14 cellular contexts compared by ENCODE assay signal in the genomic region with DNA sequence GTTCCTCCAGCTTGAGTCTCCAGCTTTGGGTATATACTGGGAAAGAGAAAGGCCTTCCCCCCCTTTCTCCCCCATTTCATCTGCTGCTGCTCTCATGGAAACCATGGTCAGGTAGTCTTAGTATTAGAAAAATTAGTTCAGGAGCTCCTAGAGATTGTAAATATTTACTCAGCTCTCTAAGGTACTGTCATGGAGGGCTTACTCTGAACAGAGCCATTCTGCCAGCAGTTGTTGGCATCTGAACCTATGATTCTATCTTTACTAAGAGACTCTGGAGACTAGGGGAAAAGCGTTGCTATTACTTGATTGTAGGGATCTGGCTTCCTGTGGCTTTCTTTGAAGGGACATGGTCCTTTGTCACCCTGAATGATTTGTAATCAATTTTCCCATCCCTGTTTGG.
DNase-seq lines count a peak whose midpoint lies in the region; ATAC-seq and FAIRE-seq lines count a peak whose summit lies in the region.
"Had no signal": no experiment of that assay in that cellular context is flagged by ENCODE, and none has a peak within 500 bp of the region (broad histone marks: within the 10 kb centered on the region; RNA-seq: fewer than 3 reads in every experiment).

No MANE protein-coding gene starts in this region.

- H3K36me3 ChIP-seq in stomach smooth muscle (ENCODE audit: control insufficient read depth in 2 of 2, insufficient read depth in 2 of 2, low read length in 2 of 2), result peaks cover 3 to 6% of the 10 kb centered on the region in 2 donors

- ATAC-seq in HG02852 (IDR thresholded peaks at IDR 0.05; ENCODE audit: unreplicated experiment), result no peak

- FAIRE-seq in islet of Langerhans (lab: Jason Lieb, UNC), result peak; percentile 21
- FAIRE-seq: D721Med, keratinocyte, TTC549 had no signal

- H3K4me1 ChIP-seq in stomach smooth muscle (ENCODE audit: control insufficient read depth, insufficient read depth, low read length), result peaks cover 19% of the 10 kb centered on the region

- no peaks in the 10 kb centered on the region for H3K9me3 ChIP-seq in stomach smooth muscle (ENCODE audit: control insufficient read depth in 2 of 2, low read length in 2 of 2)
- H3K9me3 ChIP-seq: vagina had no signal

- no peaks in the 10 kb centered on the region for H3K27me3 ChIP-seq in stomach smooth muscle (ENCODE audit: control insufficient read depth in 1 of 2, insufficient read depth in 2 of 2, low read length in 2 of 2)
- H3K27me3 ChIP-seq: vagina had no signal

- DNase-seq in NCI-H748 (lab: John Stamatoyannopoulos, UW; ENCODE audit: unreplicated experiment) (peak; percentile 26), NCI-H748 treated with DMSO at 0.1 percent for 48 hours (lab: John Stamatoyannopoulos, UW) (no peak), NCI-H510A treated with DMSO at 0.1 percent for 48 hours (lab: John Stamatoyannopoulos, UW) (peak; percentile 73)
- no peak for DNase-seq in activated CD4-positive, alpha-beta T cell treated with anti-CD3 and anti-CD28 coated beads for 4 hours
- no peak for DNase-seq in activated CD4-positive, CD25-positive, alpha-beta regulatory T cell (lab: John Stamatoyannopoulos, UW)
- DNase-seq: activated T-cell treated with anti-CD3 and anti-CD28 coated beads, Interleukin-2, amount 50 U/mL, for 24 hours; naive thymus-derived CD4-positive, alpha-beta T cell had no signal

- H3K4me3 ChIP-seq in stomach smooth muscle (ENCODE audit: low read length in 2 of 2), result no peak overlapping the region
- H3K4me3 ChIP-seq: vagina had no signal

- peak overlapping the region; percentile 68 for H3K27ac ChIP-seq in stomach smooth muscle (ENCODE audit: low read length)
- H3K27ac ChIP-seq: vagina had no signal

- H3K9ac ChIP-seq in stomach smooth muscle (ENCODE audit: low read length in 2 of 2), result peak overlapping the region; percentile 20 to 21

Comparison
In these comparisons a context has a peak if more than half of its experiments do, and no peak if none do; other contexts are left out.
1. DNase-seq: peak in NCI-H748 (single experiment) and NCI-H510A treated with DMSO at 0.1 percent for 48 hours (single experiment); none in NCI-H748 treated with DMSO at 0.1 percent for 48 hours (single experiment), activated CD4-positive, alpha-beta T cell treated with anti-CD3 and anti-CD28 coated beads for 4 hours (0 of 2) and activated CD4-positive, CD25-positive, alpha-beta regulatory T cell (0 of 4).